33 cellular contexts compared by ENCODE assay signal in the genomic region with DNA sequence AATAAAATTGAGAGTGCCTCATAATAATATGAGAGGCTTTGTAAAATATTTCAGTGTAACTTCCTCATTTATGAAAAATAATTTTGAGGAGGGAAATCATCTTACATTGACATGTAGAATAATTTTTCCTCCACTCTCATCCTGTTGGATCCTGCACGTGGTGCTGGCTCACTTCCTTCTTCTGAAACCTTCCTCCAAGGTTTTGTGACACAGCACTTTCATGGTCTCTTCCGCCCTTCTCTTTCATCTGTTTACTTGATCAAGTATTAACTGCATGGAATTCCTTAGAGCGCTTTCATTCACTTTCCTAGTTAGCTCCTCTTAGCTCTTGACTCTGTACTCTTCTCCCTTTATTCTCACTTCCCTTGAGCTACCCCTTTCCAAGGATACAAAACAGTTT.
"Had no signal": no experiment of that assay in that cellular context is flagged by ENCODE, and none has a peak within 500 bp of the region (broad histone marks: within the 10 kb centered on the region; RNA-seq: fewer than 3 reads in every experiment).

No MANE protein-coding gene starts in this region.

- H2AFZ ChIP-seq: hepatocyte, neural progenitor cell had no signal

- FAIRE-seq: bronchial epithelial cell, colon, keratinocyte, TTC549, urothelium cell line had no signal

- H3K4me2 ChIP-seq: hepatocyte, neural progenitor cell had no signal

- H3K9ac ChIP-seq: neural progenitor cell had no signal

- H3K4me1 ChIP-seq: gastroesophageal sphincter, neural progenitor cell, testis, transverse colon had no signal

- H3K27me3 Mint-ChIP-seq: activated naive CD4-positive, alpha-beta T cell treated with anti-CD3 and anti-CD28 coated beads, Interleukin-2, amount 50 U/mL, for 24 hours; activated naive CD8-positive, alpha-beta T cell treated with anti-CD3 and anti-CD28 coated beads, Interleukin-2, amount 50 U/mL, for 24 hours; memory B cell had no signal

- H3K4me3 ChIP-seq: dorsolateral prefrontal cortex, gastroesophageal sphincter, hepatocyte, neural progenitor cell, skin epidermis, testis, transverse colon had no signal

- H3K27ac ChIP-seq: gastroesophageal sphincter, hepatocyte, neural progenitor cell, skin epidermis, testis, transverse colon, WERI-Rb-1 had no signal

- ATAC-seq: activated CD4-positive, CD25-positive, alpha-beta regulatory T cell treated with anti-CD3 and anti-CD28 coated beads, Interleukin-2, amount 50 U/mL, for 24 hours; activated naive CD8-positive, alpha-beta T cell treated with anti-CD3 and anti-CD28 coated beads, Interleukin-2, amount 50 U/mL, for 24 hours; gastroesophageal sphincter; left colon; natural killer cell; sciatic nerve; stimulated activated naive CD8-positive, alpha-beta T cell treated with anti-CD3 and anti-CD28 coated beads, Interleukin-15, Interleukin-2, amounts not matched to agents 100 U/mL and 50 U/mL, for 24 hours had no signal

- H3K4me3 Mint-ChIP-seq: activated naive CD4-positive, alpha-beta T cell treated with anti-CD3 and anti-CD28 coated beads, Interleukin-2, amount 50 U/mL, for 24 hours; activated naive CD8-positive, alpha-beta T cell treated with anti-CD3 and anti-CD28 coated beads, Interleukin-2, amount 50 U/mL, for 24 hours; memory B cell; natural killer cell; neural progenitor cell; T-helper 2 cell treated with Interferon-gamma antibody and Interleukin-4, amounts not matched to agents 5 μg/mL and 100 μg/mL, for 36 hours had no signal

- H3K9me3 Mint-ChIP-seq: activated naive CD4-positive, alpha-beta T cell treated with anti-CD3 and anti-CD28 coated beads, Interleukin-2, amount 50 U/mL, for 24 hours; activated naive CD8-positive, alpha-beta T cell treated with anti-CD3 and anti-CD28 coated beads, Interleukin-2, amount 50 U/mL, for 24 hours; memory B cell; natural killer cell; neural progenitor cell; T-helper 2 cell treated with Interferon-gamma antibody and Interleukin-4, amounts not matched to agents 5 μg/mL and 100 μg/mL, for 36 hours had no signal

- DNase-seq: activated CD4-positive, alpha-beta T cell treated with anti-CD3 and anti-CD28 coated beads for 48 hours; activated CD4-positive, alpha-beta T cell treated with anti-CD3 and anti-CD28 coated beads, Interleukin-2, amount 50 U/mL, for 48 hours; activated CD8-positive, alpha-beta memory T cell treated with anti-CD3 and anti-CD28 coated beads for 24 hours; activated gamma-delta T cell; activated naive CD8-positive, alpha-beta T cell treated with anti-CD3 and anti-CD28 coated beads, Interleukin-2, amount 50 U/mL, for 24 hours; activated T-cell treated with anti-CD3 and anti-CD28 coated beads, Interleukin-2, amount 50 U/mL, for 1 hour; amygdala; dorsolateral prefrontal cortex; effector memory CD4-positive, alpha-beta T cell; left colon; natural killer cell; posterior cingulate gyrus; stimulated activated CD4-positive, alpha-beta T cell treated with anti-CD3 and anti-CD28 coated beads, Interleukin-12 subunit alpha, Interleukin-12 subunit beta, amount 100 ng/mL, for 4 hours; stimulated activated CD4-positive, alpha-beta T cell treated with anti-CD3 and anti-CD28 coated beads, Interleukin-4, amount 100 ng/mL, for 1 hour; stimulated activated naive CD8-positive, alpha-beta T cell treated with anti-CD3 and anti-CD28 coated beads, Interleukin-15, Interleukin-2, amounts not matched to agents 100 U/mL and 50 U/mL, for 24 hours; T-helper 1 cell; testis; transverse colon; WERI-Rb-1 had no signal

- H3K9me3 ChIP-seq: gastroesophageal sphincter, testis, transverse colon had no signal

- H3K79me2 ChIP-seq: hepatocyte had no signal

- H3K27ac Mint-ChIP-seq: activated naive CD4-positive, alpha-beta T cell treated with anti-CD3 and anti-CD28 coated beads, Interleukin-2, amount 50 U/mL, for 24 hours; activated naive CD8-positive, alpha-beta T cell treated with anti-CD3 and anti-CD28 coated beads, Interleukin-2, amount 50 U/mL, for 24 hours; memory B cell; natural killer cell; neural progenitor cell; T-helper 2 cell treated with Interferon-gamma antibody and Interleukin-4, amounts not matched to agents 5 μg/mL and 100 μg/mL, for 36 hours had no signal

- H3K4me1 Mint-ChIP-seq: activated naive CD4-positive, alpha-beta T cell treated with anti-CD3 and anti-CD28 coated beads, Interleukin-2, amount 50 U/mL, for 24 hours; activated naive CD8-positive, alpha-beta T cell treated with anti-CD3 and anti-CD28 coated beads, Interleukin-2, amount 50 U/mL, for 24 hours; memory B cell; natural killer cell; neural progenitor cell had no signal

- H3K27me3 ChIP-seq: dorsolateral prefrontal cortex, gastroesophageal sphincter, hepatocyte, neural progenitor cell, testis, transverse colon had no signal
